In the genomic region with DNA sequence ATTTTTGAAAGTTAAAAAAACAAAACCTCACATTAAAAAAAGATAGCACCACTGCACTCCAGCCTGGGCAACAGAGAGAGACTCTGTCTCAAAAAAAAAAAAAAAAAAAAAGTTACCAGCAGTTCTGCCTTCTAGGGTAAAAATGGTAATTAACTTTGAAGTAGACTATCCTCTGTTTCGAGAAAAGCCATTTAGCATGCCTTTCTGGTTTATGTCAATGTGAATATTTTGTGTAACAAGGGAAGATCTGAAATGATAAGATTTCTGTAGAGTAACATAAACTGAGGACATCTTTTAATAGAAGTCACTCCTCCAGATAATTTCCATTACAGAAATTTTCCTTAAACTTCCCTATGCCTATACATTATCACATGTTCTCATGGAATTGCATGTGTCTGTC, we compare ENCODE assay signal across 24 cellular contexts.
"Had no signal": no experiment of that assay in that cellular context is flagged by ENCODE, and none has a peak within 500 bp of the region (broad histone marks: within the 10 kb centered on the region; RNA-seq: fewer than 3 reads in every experiment).

No MANE protein-coding gene starts in this region.

- H3K27me3 ChIP-seq: colonic mucosa, dorsolateral prefrontal cortex, esophagus muscularis mucosa, esophagus squamous epithelium, foreskin keratinocyte, gastrocnemius medialis, gastroesophageal sphincter, heart left ventricle, heart right ventricle had no signal

- H3K4me3 ChIP-seq: colonic mucosa, coronary artery, dorsolateral prefrontal cortex, esophagus muscularis mucosa, esophagus squamous epithelium, gastrocnemius medialis, gastroesophageal sphincter, heart left ventricle, heart right ventricle had no signal

- H3K9me3 ChIP-seq: colonic mucosa, esophagus muscularis mucosa, esophagus squamous epithelium, gastrocnemius medialis, gastroesophageal sphincter, heart left ventricle, heart right ventricle had no signal

- H3K27ac ChIP-seq: colonic mucosa, coronary artery, dorsolateral prefrontal cortex, epithelial cell of prostate, esophagus muscularis mucosa, esophagus squamous epithelium, foreskin keratinocyte, gastrocnemius medialis, gastroesophageal sphincter, heart left ventricle, heart right ventricle had no signal

- H3K4me1 ChIP-seq: colonic mucosa, esophagus muscularis mucosa, esophagus squamous epithelium, foreskin keratinocyte, gastrocnemius medialis, gastroesophageal sphincter, heart left ventricle, heart right ventricle had no signal

- ATAC-seq: effector memory CD8-positive, alpha-beta T cell; esophagus mucosa; foreskin keratinocyte; gastrocnemius medialis; gastroesophageal sphincter; heart left ventricle; heart right ventricle had no signal

- DNase-seq: colonic mucosa; cortex of kidney; dermis blood vessel endothelial cell; dorsolateral prefrontal cortex; effector CD4-positive, alpha-beta T cell; effector CD8-positive, alpha-beta T cell; effector memory CD4-positive, alpha-beta T cell; effector memory CD8-positive, alpha-beta T cell; endodermal cell; erythroblast; esophagus squamous epithelium; foreskin fibroblast; foreskin keratinocyte; foreskin melanocyte; gastrocnemius medialis; glutamatergic neuron; head of caudate nucleus; heart left ventricle; heart right ventricle had no signal

- H3K36me3 ChIP-seq: colonic mucosa, esophagus muscularis mucosa, esophagus squamous epithelium, gastrocnemius medialis, gastroesophageal sphincter, heart left ventricle, heart right ventricle had no signal
